1 cellular context compared by ENCODE assay signal in genomic region chr2:134348239-134348638, GRCh38.
TF ChIP-seq lines count a peak whose summit lies in the region.

No MANE protein-coding gene starts in this region.

TF ChIP-seq in endothelial cell of umbilical vein, 7 proteins besides CTCF, POLR2A, EP300 and RAD21:
- no peak for TF ChIP-seq GATA2 (IDR thresholded peaks at IDR 0.05; ENCODE audit: insufficient read depth, insufficient read length, low read depth, low read length)
- no peak for TF ChIP-seq MAX (IDR thresholded peaks at IDR 0.05; ENCODE audit: insufficient read depth, insufficient read length)
- TF ChIP-seq FOS (IDR thresholded peaks at IDR 0.05; ENCODE audit: borderline replicate concordance, insufficient read depth, low read length) = no peak
- no peak for TF ChIP-seq JUN (IDR thresholded peaks at IDR 0.05; ENCODE audit: borderline replicate concordance, insufficient read depth, insufficient read length, low read depth)
- no peak for TF ChIP-seq POLR2AphosphoS5 (IDR thresholded peaks at IDR 0.05; ENCODE audit: insufficient read depth, low read depth, low read length)
- TF ChIP-seq MYC (IDR thresholded peaks at IDR 0.05; ENCODE audit: low read depth, low read length) = no peak
- TF ChIP-seq EZH2 (IDR thresholded peaks at IDR 0.05; ENCODE audit: borderline replicate concordance, low read depth, low read length, severe bottlenecking) = no peak
